In genomic region chr16:56608876-56609462, GRCh38 we compare ENCODE assay signal across 8 cellular contexts. TPM values are rescaled to one million over a fixed set of nuclear protein-coding genes. Genes with fewer than 3 reads are reported as not detected.
A peak's percentile ranks its signal among the peaks of the same experiment; 100 is the strongest.
DNase-seq lines count a peak whose midpoint lies in the region; ATAC-seq and TF ChIP-seq lines count a peak whose summit lies in the region.

No MANE protein-coding gene starts in this region.

- peaks cover 3% of the 10 kb centered on the region for H3K36me3 Mint-ChIP-seq in T-helper 2 cell treated with Interferon-gamma antibody and Interleukin-4, amounts not matched to agents 5 μg/mL and 100 μg/mL, for 36 hours (ENCODE audit: low read depth)

- ATAC-seq in HG03108 (IDR thresholded peaks at IDR 0.05; ENCODE audit: unreplicated experiment), result no peak

- intact Hi-C loops in posterior vena cava (cut with DNase I), result no loop called here

- H3K4me3 Mint-ChIP-seq in T-helper 2 cell treated with Interferon-gamma antibody and Interleukin-4, amounts not matched to agents 5 μg/mL and 100 μg/mL, for 36 hours, result peak overlapping the region; percentile 94

- peaks cover 52% of the 10 kb centered on the region for H3K4me1 Mint-ChIP-seq in T-helper 2 cell treated with Interferon-gamma antibody and Interleukin-4, amounts not matched to agents 5 μg/mL and 100 μg/mL, for 36 hours (ENCODE audit: low read depth)

- peak overlapping the region; percentile 81 for H3K4me3 ChIP-seq in fibroblast of mammary gland (ENCODE audit: control insufficient read depth, low read depth, low read length)

- no peaks in the 10 kb centered on the region for H3K9me3 Mint-ChIP-seq in T-helper 2 cell treated with Interferon-gamma antibody and Interleukin-4, amounts not matched to agents 5 μg/mL and 100 μg/mL, for 36 hours

- no peak for TF ChIP-seq CTCF in fibroblast of mammary gland (conservative IDR thresholded peaks at IDR 0.05; ENCODE audit: control insufficient read depth, insufficient read depth, low read depth, low read length)

- DNase-seq in T-helper 2 cell treated with Interferon-gamma antibody and Interleukin-4, amounts not matched to agents 5 μg/mL and 100 μg/mL, for 36 hours (ENCODE audit: low spot score), result no peak
- DNase-seq in T-helper 2 cell, result no peak
- DNase-seq in SW480 (ENCODE audit: low spot score), result peak; percentile 20
- DNase-seq in fibroblast of mammary gland (ENCODE audit: low read depth), result no peak
- DNase-seq in posterior vena cava (ENCODE audit: low spot score), result peak; percentile 82
- DNase-seq in CD1c-positive myeloid dendritic cell (ENCODE audit: extremely low spot score), result no peak
- DNase-seq in cerebellar cortex (ENCODE audit: low spot score), result no peak

- peak overlapping the region; percentile 94 for H3K27ac Mint-ChIP-seq in T-helper 2 cell treated with Interferon-gamma antibody and Interleukin-4, amounts not matched to agents 5 μg/mL and 100 μg/mL, for 36 hours

- H3K27me3 Mint-ChIP-seq in T-helper 2 cell treated with Interferon-gamma antibody and Interleukin-4, amounts not matched to agents 5 μg/mL and 100 μg/mL, for 36 hours (ENCODE audit: low read depth), result no peaks in the 10 kb centered on the region

RNA-seq across cellular contexts. Expression of gene MT2A, which starts 0.6 kb away (rescaled TPM):
- total RNA-seq in posterior vena cava, result 1,000 to 10,000 TPM in 1 of 2 donors, 100 to 1,000 TPM in 1; 643 to 1,788 TPM

RNA-seq across cellular contexts. Expression of gene MT1E, which starts 16.6 kb away (rescaled TPM):
- total RNA-seq in posterior vena cava, result 100 to 1,000 TPM; 240 to 379 TPM

RNA-seq across cellular contexts. Expression of gene MT3, which starts 19.6 kb away (rescaled TPM):
- not detected for total RNA-seq in posterior vena cava

RNA-seq across cellular contexts. Expression of gene MT1M, which starts 23.5 kb away (rescaled TPM):
- 100 to 1,000 TPM in 1 of 2 donors, 10 to 100 TPM in 1; 82.2 to 146 TPM for total RNA-seq in posterior vena cava

RNA-seq across cellular contexts. Expression of gene MT1A, which starts 29.5 kb away (rescaled TPM):
- total RNA-seq in posterior vena cava, result 100 to 1,000 TPM in 1 of 2 donors, 10 to 100 TPM in 1; 52.7 to 104 TPM

Comparison
In these comparisons a context has a peak if more than half of its experiments do, and no peak if none do; other contexts are left out.
1. DNase-seq: peak in SW480 (single experiment) and posterior vena cava (single experiment); none in T-helper 2 cell treated with Interferon-gamma antibody and Interleukin-4, amounts not matched to agents 5 μg/mL and 100 μg/mL, for 36 hours (single experiment), T-helper 2 cell (0 of 5), fibroblast of mammary gland (single experiment), CD1c-positive myeloid dendritic cell (single experiment) and cerebellar cortex (single experiment).